8 cellular contexts compared by ENCODE assay signal in genomic region chr2:55049794-55050132, GRCh38. TPM values are rescaled to one million over a fixed set of nuclear protein-coding genes. Genes with fewer than 3 reads are reported as not detected.
A peak's percentile ranks its signal among the peaks of the same experiment; 100 is the strongest.
DNase-seq lines count a peak whose midpoint lies in the region; ATAC-seq, FAIRE-seq and TF ChIP-seq lines count a peak whose summit lies in the region.

No MANE protein-coding gene starts in this region.

- no peaks in the 10 kb centered on the region for H3K36me3 ChIP-seq in pancreas

- peaks cover 66% of the 10 kb centered on the region for H3K4me1 Mint-ChIP-seq in activated CD4-positive, alpha-beta T cell treated with anti-CD3 and anti-CD28 coated beads, Interleukin-2, amount 10 ng/mL, durations not matched to agents 7 days and 5 days

- CTCF ChIA-PET in activated CD4-positive, alpha-beta T cell treated with anti-CD3 and anti-CD28 coated beads, Interleukin-2, amount 10 ng/mL, durations not matched to agents 7 days and 5 days (lab: Charles Lee): interaction anchor here (0.6 to 1.5 kb wide), 4 partner anchors 9 to 95 kb away, joined by 3 to 7 read pairs (median 4); no protein-coding TSS in a partner anchor

- no peaks in the 10 kb centered on the region for H3K27me3 ChIP-seq in pancreas

- H3K4me1 ChIP-seq in pancreas: peaks cover 16 to 45% (median 45%) of the 10 kb centered on the region in 3 donors

- peak overlapping the region; percentile 89 to 96 (median 93) for H3K4me3 ChIP-seq in pancreas

- H3K27ac ChIP-seq in epithelial cell of prostate (peak overlapping the region; percentile 100), pancreas (peak overlapping the region; percentile 87 to 98 (median 93))

- TF ChIP-seq CTCF in pancreas (IDR thresholded peaks at IDR 0.05): no peak

- 0 to 3% methylated on average over 7 to 45 of the region's 45 CpGs for WGBS in pancreas, 2 donors

- no peak for FAIRE-seq in pancreas (lab: Jason Lieb, UNC)

- H3K27me3 Mint-ChIP-seq in activated CD4-positive, alpha-beta T cell treated with anti-CD3 and anti-CD28 coated beads, Interleukin-2, amount 10 ng/mL, durations not matched to agents 7 days and 5 days: no peaks in the 10 kb centered on the region

- peak overlapping the region; percentile 98 for H3K4me3 Mint-ChIP-seq in activated CD4-positive, alpha-beta T cell treated with anti-CD3 and anti-CD28 coated beads, Interleukin-2, amount 10 ng/mL, durations not matched to agents 7 days and 5 days

- ATAC-seq in pancreas (peak in 2 of 4 donors; percentile 5 to 6), GM18861 (IDR thresholded peaks at IDR 0.05; ENCODE audit: unreplicated experiment) (no peak)

- peaks cover 18% of the 10 kb centered on the region for H3K36me3 Mint-ChIP-seq in activated CD4-positive, alpha-beta T cell treated with anti-CD3 and anti-CD28 coated beads, Interleukin-2, amount 10 ng/mL, durations not matched to agents 7 days and 5 days (ENCODE audit: low read depth)

- H3K9me3 Mint-ChIP-seq in activated CD4-positive, alpha-beta T cell treated with anti-CD3 and anti-CD28 coated beads, Interleukin-2, amount 10 ng/mL, durations not matched to agents 7 days and 5 days: no peaks in the 10 kb centered on the region

- H3K9me3 ChIP-seq in pancreas: no peaks in the 10 kb centered on the region

- POLR2A ChIA-PET in activated CD4-positive, alpha-beta T cell treated with anti-CD3 and anti-CD28 coated beads, Interleukin-2, amount 10 ng/mL, durations not matched to agents 7 days and 5 days (lab: Charles Lee): no interaction called here

- no peak for DNase-seq in activated CD4-positive, alpha-beta T cell treated with anti-CD3 and anti-CD28 coated beads, Interleukin-2, amount 10 ng/mL, durations not matched to agents 7 days and 5 days
- DNase-seq in activated CD4-positive, alpha-beta T cell treated with anti-CD3 and anti-CD28 coated beads for 48 hours: no peak
- peak; percentile 53 for DNase-seq in OCI-M1 (lab: John Stamatoyannopoulos, UW)
- no peak for DNase-seq in epithelial cell of prostate (ENCODE audit: low read depth, low spot score)
- DNase-seq in pancreas: peak in 2 of 6 donors; percentile 66 to 82
- DNase-seq in midbrain (lab: John Stamatoyannopoulos, UW): no peak
- no peak for DNase-seq in NCI-H1694 (lab: John Stamatoyannopoulos, UW)

- H3K27ac Mint-ChIP-seq in activated CD4-positive, alpha-beta T cell treated with anti-CD3 and anti-CD28 coated beads, Interleukin-2, amount 10 ng/mL, durations not matched to agents 7 days and 5 days: peak overlapping the region; percentile 99

- intact Hi-C loops in pancreas (cut with DNase I): loop anchor here in 2 of 3 donors (10.0 kb wide), 2 partner anchors 115 to 145 kb away; no protein-coding TSS in a partner anchor

RNA-seq across cellular contexts. Expression of gene RTN4, which starts 0.5 kb away (rescaled TPM):
- 10 to 100 TPM; 77.1 to 79.9 TPM for total RNA-seq in activated CD4-positive, alpha-beta T cell treated with anti-CD3 and anti-CD28 coated beads, Interleukin-2, amount 10 ng/mL, durations not matched to agents 7 days and 5 days
- 100 to 1,000 TPM in 1 of 6 donors, 10 to 100 TPM in 5; 38.3 to 105 (median 77.3) TPM for total RNA-seq in pancreas
- polyA plus RNA-seq in pancreas: 10 to 100 TPM; 59.2 to 97.8 TPM
